Comparison of ENCODE assay signal across 9 cellular contexts in the genomic region with DNA sequence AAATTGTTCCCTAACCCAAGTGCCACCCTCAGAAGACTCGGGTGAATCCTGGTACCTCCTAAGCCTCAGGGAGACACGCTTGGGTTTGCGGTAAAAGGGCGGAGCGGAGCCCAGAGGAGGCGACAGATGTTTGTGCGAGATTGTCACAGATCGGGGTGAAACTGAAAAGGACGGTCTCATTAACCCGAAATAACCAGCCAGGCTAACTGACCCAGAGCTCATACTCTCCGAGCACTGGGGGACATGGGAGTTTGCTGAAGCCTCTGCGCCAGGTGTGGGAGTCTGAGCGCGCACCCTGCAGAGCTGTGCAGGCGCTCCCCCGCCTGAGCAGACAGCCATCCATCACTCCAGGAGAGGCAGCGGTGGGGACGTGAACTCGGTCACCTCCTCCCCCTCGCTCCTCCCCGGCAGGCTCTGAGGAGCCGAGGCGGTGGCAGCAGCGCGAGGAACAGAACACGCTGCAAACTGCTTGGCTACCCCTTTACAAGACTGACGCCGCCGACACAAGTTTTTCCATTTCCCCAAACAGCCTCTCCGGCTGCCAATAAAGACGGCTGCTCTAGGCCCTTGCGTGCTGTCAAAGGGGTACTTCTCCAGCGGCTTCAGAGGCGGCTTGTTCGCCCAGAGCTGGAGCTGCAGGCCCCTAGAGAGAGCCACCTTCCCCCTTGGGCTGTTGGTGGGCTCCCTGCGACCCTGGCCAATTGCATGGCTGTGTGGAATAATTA. TPM values are rescaled to one million over a fixed set of nuclear protein-coding genes. Genes with fewer than 3 reads are reported as not detected.
DNase-seq lines count a peak whose midpoint lies in the region; ATAC-seq and TF ChIP-seq lines count a peak whose summit lies in the region.
"Had no signal": no experiment of that assay in that cellular context is flagged by ENCODE, and none has a peak within 500 bp of the region (broad histone marks: within the 10 kb centered on the region; RNA-seq: fewer than 3 reads in every experiment).

No MANE protein-coding gene starts in this region.

- H3K4me3 ChIP-seq in uterus, result no peak overlapping the region

- no peaks in the 10 kb centered on the region for H3K36me3 ChIP-seq in uterus

- H3K9me3 ChIP-seq in uterus, result no peaks in the 10 kb centered on the region

- H3K4me1 ChIP-seq in uterus, result no peaks in the 10 kb centered on the region
- H3K4me1 ChIP-seq: parathyroid adenoma had no signal

- CTCF ChIA-PET in WTC11 (lab: Charles Lee), result no interaction called here

- peak; percentile 7 for DNase-seq in GF-D8 (lab: John Stamatoyannopoulos, UW)
- DNase-seq in WTC11 (ENCODE audit: low spot score), result no peak
- no peak for DNase-seq in progenitor cell of endocrine pancreas (ENCODE audit: low spot score, unreplicated experiment)
- DNase-seq in NK-92 (lab: John Stamatoyannopoulos, UW; ENCODE audit: unreplicated experiment), result no peak
- no peak for DNase-seq in uterus
- no peak for DNase-seq in DMS53 treated with DMSO at 0.1 percent for 48 hours (lab: John Stamatoyannopoulos, UW; ENCODE audit: unreplicated experiment)

- peaks cover 13 to 23% of the 10 kb centered on the region in 2 donors for H3K27me3 ChIP-seq in uterus

- no peak for TF ChIP-seq CTCF in WTC11 (IDR thresholded peaks at IDR 0.05)
- no peak for TF ChIP-seq CTCF in progenitor cell of endocrine pancreas (IDR thresholded peaks at IDR 0.05; ENCODE audit: unreplicated experiment)
- no peak for TF ChIP-seq CTCF in uterus (IDR thresholded peaks at IDR 0.05)

- H3K27ac ChIP-seq in uterus, result no peak overlapping the region
- H3K27ac ChIP-seq: parathyroid adenoma had no signal

- H3K4me1 Mint-ChIP-seq in WTC11 (peaks cover 30% of the 10 kb centered on the region), progenitor cell of endocrine pancreas (ENCODE audit: low read depth) (peaks cover 8% of the 10 kb centered on the region)

- H3K27ac Mint-ChIP-seq in WTC11 (no peak overlapping the region), progenitor cell of endocrine pancreas (no peak overlapping the region)

- peaks cover 32% of the 10 kb centered on the region for H3K27me3 Mint-ChIP-seq in WTC11 (ENCODE audit: low read depth)
- peaks cover 87% of the 10 kb centered on the region for H3K27me3 Mint-ChIP-seq in progenitor cell of endocrine pancreas

- no peak for TF ChIP-seq POLR2A in uterus (IDR thresholded peaks at IDR 0.05)

- no peak overlapping the region for H3K4me3 Mint-ChIP-seq in WTC11
- no peak overlapping the region for H3K4me3 Mint-ChIP-seq in progenitor cell of endocrine pancreas (ENCODE audit: low read depth)

- intact Hi-C loops in uterus (cut with DNase I; ENCODE audit: low total_unique reads), result no loop called here

- ATAC-seq in GM19463 (IDR thresholded peaks at IDR 0.05; ENCODE audit: unreplicated experiment) (peak; percentile 93), HG03469 (IDR thresholded peaks at IDR 0.05; ENCODE audit: unreplicated experiment) (peak; percentile 59), WTC11 (no peak)

- H3K9me3 Mint-ChIP-seq in WTC11 (peaks cover 7% of the 10 kb centered on the region), progenitor cell of endocrine pancreas (ENCODE audit: low read depth) (no peaks in the 10 kb centered on the region)

- H3K36me3 Mint-ChIP-seq in WTC11 (peaks cover 3% of the 10 kb centered on the region; the same call in 1 of the 2 replicates), progenitor cell of endocrine pancreas (ENCODE audit: insufficient read depth) (no peaks in the 10 kb centered on the region)

- POLR2A ChIA-PET in WTC11 (lab: Charles Lee), result no interaction called here

TF ChIP-seq in WTC11, 78 proteins besides CTCF, POLR2A, EP300 and RAD21:
- TF ChIP-seq FOXP1 (CRISPR knock-in tag; IDR thresholded peaks at IDR 0.05; ENCODE audit: borderline replicate concordance) (peak; percentile 28; the same call in 1 of the 2 replicates), ZNF317 (CRISPR knock-in tag; IDR thresholded peaks at IDR 0.05; ENCODE audit: borderline replicate concordance, low read depth) (no peak)

RNA-seq across cellular contexts. Expression of gene RRAGC, which starts 43.5 kb away (rescaled TPM):
- 10.5 to 12.3 TPM (median 11.4 TPM) in 3 replicates for total RNA-seq in WTC11 (2021)
- total RNA-seq in progenitor cell of endocrine pancreas, result 19.7 and 20.8 TPM in 2 replicates
- total RNA-seq in uterus, result 10 to 100 TPM in 3 of 4 donors, 1 to 10 TPM in 1; 7.2 to 29.5 (median 20.4) TPM

RNA-seq across cellular contexts. Expression of gene MYCBP, which starts 57.1 kb away (rescaled TPM):
- total RNA-seq in WTC11 (2021), result 31.4 to 43.6 TPM (median 34.9 TPM) in 3 replicates
- 25.6 and 28.3 TPM in 2 replicates for total RNA-seq in progenitor cell of endocrine pancreas
- 10 to 100 TPM; 10.7 to 38.7 (median 17.7) TPM for total RNA-seq in uterus
